Comparison of ENCODE assay signal across 21 cellular contexts in genomic region chr9:3502560-3503398, GRCh38. TPM values are rescaled to one million over a fixed set of nuclear protein-coding genes. Genes with fewer than 3 reads are reported as not detected.
DNase-seq lines count a peak whose midpoint lies in the region; ATAC-seq, FAIRE-seq and TF ChIP-seq lines count a peak whose summit lies in the region.
"Had no signal": no experiment of that assay in that cellular context is flagged by ENCODE, and none has a peak within 500 bp of the region (broad histone marks: within the 10 kb centered on the region; RNA-seq: fewer than 3 reads in every experiment).

No MANE protein-coding gene starts in this region.

- peak; percentile 47 for FAIRE-seq in GM18507 (lab: Jason Lieb, UNC)
- no peak for FAIRE-seq in small intestine (lab: Jason Lieb, UNC)
- FAIRE-seq: TTC549 had no signal

- no peaks in the 10 kb centered on the region for H3K27me3 ChIP-seq in small intestine (ENCODE audit: control insufficient read depth in 2 of 2, insufficient read depth in 2 of 2, low read length in 2 of 2)
- H3K27me3 ChIP-seq in left lung, result no peaks in the 10 kb centered on the region
- H3K27me3 ChIP-seq: adrenal gland, gastroesophageal sphincter had no signal

- no peaks in the 10 kb centered on the region for H3K36me3 ChIP-seq in small intestine (ENCODE audit: control insufficient read depth in 2 of 2, insufficient read depth in 2 of 2, low read length in 2 of 2)
- no peaks in the 10 kb centered on the region for H3K36me3 ChIP-seq in left lung
- H3K36me3 ChIP-seq: adrenal gland, gastroesophageal sphincter, HAP-1 had no signal

- H3K27ac ChIP-seq in small intestine (ENCODE audit: low read depth in 1 of 2, low read length in 1 of 2), result no peak overlapping the region
- H3K27ac ChIP-seq in left lung, result no peak overlapping the region
- H3K27ac ChIP-seq: adrenal gland, gastroesophageal sphincter had no signal

- no peak for ATAC-seq in WTC11
- no peak for ATAC-seq in left lung
- ATAC-seq: gastroesophageal sphincter, Panc1 had no signal

- CTCF ChIA-PET in WTC11 (lab: Charles Lee), result interaction anchor here (0.7 kb wide), 1 partner anchor 1850 kb away, joined by 3 read pairs; no protein-coding TSS in a partner anchor

- H3K4me3 Mint-ChIP-seq in WTC11, result no peak overlapping the region
- H3K4me3 Mint-ChIP-seq: activated CD4-positive, alpha-beta memory T cell treated with anti-CD3 and anti-CD28 coated beads for 36 hours; nephron had no signal

- H3K36me3 Mint-ChIP-seq in WTC11, result no peaks in the 10 kb centered on the region

- 84 to 90% (median 85%) methylated on average over 6 of the region's 6 CpGs for WGBS in small intestine, 3 donors

- H3K9me3 Mint-ChIP-seq in WTC11, result no peaks in the 10 kb centered on the region
- H3K9me3 Mint-ChIP-seq: activated CD4-positive, alpha-beta memory T cell treated with anti-CD3 and anti-CD28 coated beads for 36 hours; nephron had no signal

- H3K4me3 ChIP-seq in small intestine (ENCODE audit: low read depth in 1 of 2, low read length in 2 of 2) (no peak overlapping the region), left lung (no peak overlapping the region)
- H3K4me3 ChIP-seq: adrenal gland, gastroesophageal sphincter, HAP-1 had no signal

- H3K27me3 Mint-ChIP-seq in WTC11 (ENCODE audit: low read depth), result no peaks in the 10 kb centered on the region
- H3K27me3 Mint-ChIP-seq: activated CD4-positive, alpha-beta memory T cell treated with anti-CD3 and anti-CD28 coated beads for 36 hours had no signal

- intact Hi-C loops in posterior cingulate gyrus (cut with DNase I), result no loop called here
- intact Hi-C loops in left lung (cut with DNase I), result no loop called here

- H3K4me1 Mint-ChIP-seq in WTC11, result peaks cover 35% of the 10 kb centered on the region

- POLR2A ChIA-PET in WTC11 (lab: Charles Lee), result no interaction called here

- in situ Hi-C loops in ACHN (cut with HindIII; ENCODE audit: low pct_ligation_motif_present, low pct_unique_long_range_greater_than_20kb, low sequenced_read_pairs), result no loop called here

- TF ChIP-seq CTCF in WTC11 (IDR thresholded peaks at IDR 0.05) (no peak), left lung (IDR thresholded peaks at IDR 0.05) (no peak)

- peak; percentile 45 for DNase-seq in ACHN
- DNase-seq in GM18507 (ENCODE audit: extremely low spot score, insufficient read length, low read depth), result no peak
- DNase-seq in WTC11 (ENCODE audit: low spot score), result no peak
- peak; percentile 69 for DNase-seq in iris pigment epithelial cell (ENCODE audit: low read depth)
- DNase-seq in posterior cingulate gyrus, result no peak
- no peak for DNase-seq in small intestine
- DNase-seq in left lung, result no peak
- no peak for DNase-seq in activated CD8-positive, alpha-beta memory T cell treated with anti-CD3 and anti-CD28 coated beads, Interleukin-2, amount 50 U/mL, for 48 hours
- DNase-seq: activated CD4-positive, alpha-beta memory T cell treated with anti-CD3 and anti-CD28 coated beads for 36 hours; adrenal gland; GDM1; mammary epithelial cell; NCI-H1694; NCI-H510A treated with DMSO at 0.1 percent for 48 hours; retina; stimulated activated CD4-positive, alpha-beta T cell treated with anti-CD3 and anti-CD28 coated beads, Interleukin-1b, Interleukin-23, amount 100 ng/mL, for 48 hours had no signal

- H3K4me1 ChIP-seq in small intestine (ENCODE audit: control insufficient read depth in 2 of 2, insufficient read depth in 1 of 2, low read depth in 1 of 2, low read length in 1 of 2) (no peaks in the 10 kb centered on the region), left lung (peaks cover 0 to 7% of the 10 kb centered on the region in 2 donors)

- 0 out of 2 replicates have a peak overlapping the region, but pooled peaks have one; percentile 2 for H3K27ac Mint-ChIP-seq in WTC11
- H3K27ac Mint-ChIP-seq: activated CD4-positive, alpha-beta memory T cell treated with anti-CD3 and anti-CD28 coated beads for 36 hours; nephron had no signal

- no peaks in the 10 kb centered on the region for H3K9me3 ChIP-seq in small intestine (ENCODE audit: control insufficient read depth, low read depth)
- no peaks in the 10 kb centered on the region for H3K9me3 ChIP-seq in left lung
- H3K9me3 ChIP-seq: adrenal gland, gastroesophageal sphincter, HAP-1 had no signal

TF ChIP-seq in WTC11, 78 proteins besides CTCF, POLR2A, EP300 and RAD21 (continues in another document):
- TF ChIP-seq CREM (CRISPR knock-in tag; IDR thresholded peaks at IDR 0.05) (no peak), MAX (CRISPR knock-in tag; IDR thresholded peaks at IDR 0.05) (no peak), EMX1 (CRISPR knock-in tag; IDR thresholded peaks at IDR 0.05) (no peak), ATF2 (CRISPR knock-in tag; IDR thresholded peaks at IDR 0.05; ENCODE audit: borderline replicate concordance, low read depth) (no peak), HMGXB4 (CRISPR knock-in tag; IDR thresholded peaks at IDR 0.05) (no peak), ZNF425 (CRISPR knock-in tag; conservative IDR thresholded peaks at IDR 0.05) (no peak), ZNF423 (CRISPR knock-in tag; IDR thresholded peaks at IDR 0.05) (no peak), ELF4 (CRISPR knock-in tag; IDR thresholded peaks at IDR 0.05; ENCODE audit: low read depth) (no peak), RORB (CRISPR knock-in tag; IDR thresholded peaks at IDR 0.05) (no peak), TEAD4 (CRISPR knock-in tag; IDR thresholded peaks at IDR 0.05) (no peak), ZMAT4 (CRISPR knock-in tag; IDR thresholded peaks at IDR 0.05) (no peak), NR1H2 (CRISPR knock-in tag; IDR thresholded peaks at IDR 0.05) (no peak), ATF1 (CRISPR knock-in tag; IDR thresholded peaks at IDR 0.05) (no peak), ERG (CRISPR knock-in tag; IDR thresholded peaks at IDR 0.05) (no peak), FOXJ3 (CRISPR knock-in tag; IDR thresholded peaks at IDR 0.05; ENCODE audit: borderline replicate concordance) (no peak)

RNA-seq across cellular contexts. Expression of gene RFX3, which starts 23.0 kb away (rescaled TPM):
- total RNA-seq in WTC11 (2021) (13.3 to 17.5 TPM (median 13.7 TPM) in 3 replicates), left lung (10 to 100 TPM; 10.5 to 14.8 TPM)
- polyA plus RNA-seq in small intestine, result 1 to 10 TPM in 1 of 3 donors, under 1 TPM in 2; 0.27 to 1.9 (median 0.67) TPM

Comparison
In these comparisons a context has a peak if more than half of its experiments do, and no peak if none do; other contexts are left out.
1. DNase-seq: peak in ACHN (single experiment) and iris pigment epithelial cell (single experiment); none in GM18507 (single experiment), WTC11 (single experiment), posterior cingulate gyrus (0 of 10), small intestine (single experiment), left lung (0 of 2) and activated CD8-positive, alpha-beta memory T cell treated with anti-CD3 and anti-CD28 coated beads, Interleukin-2, amount 50 U/mL, for 48 hours (single experiment).